In the genomic region with DNA sequence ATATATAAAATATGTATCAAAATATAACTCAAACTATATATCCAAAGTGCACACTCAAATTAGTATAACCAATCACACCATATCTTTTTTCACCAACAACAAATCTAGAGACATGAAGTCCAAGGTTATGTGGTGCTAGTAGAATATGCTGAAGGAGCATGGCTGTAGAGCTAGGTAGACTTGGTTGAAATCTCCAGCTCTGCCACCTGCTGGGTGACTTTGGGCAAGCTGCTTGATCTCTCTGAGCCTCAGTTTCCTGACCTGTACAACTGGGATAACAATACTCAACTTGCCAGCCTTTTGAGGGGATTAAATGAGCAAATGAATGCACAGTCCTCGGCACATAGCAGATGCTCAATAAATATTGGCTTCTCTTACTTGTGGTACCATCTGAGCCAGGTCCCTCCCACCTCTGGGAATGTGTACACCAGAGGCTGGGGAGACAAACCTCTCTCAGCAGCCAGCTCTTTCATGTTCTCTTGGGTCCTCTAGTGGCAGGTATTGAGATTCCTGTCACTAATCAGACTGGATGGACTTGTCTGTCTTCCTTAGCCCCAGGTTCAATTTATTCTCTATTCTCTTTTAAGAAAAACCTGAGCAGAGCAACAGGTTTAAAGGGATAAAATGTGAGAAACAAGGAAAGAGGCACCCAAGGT, we compare ENCODE assay signal across 9 cellular contexts.
DNase-seq lines count a peak whose midpoint lies in the region; ATAC-seq, FAIRE-seq and TF ChIP-seq lines count a peak whose summit lies in the region.
"Had no signal": no experiment of that assay in that cellular context is flagged by ENCODE, and none has a peak within 500 bp of the region (broad histone marks: within the 10 kb centered on the region; RNA-seq: fewer than 3 reads in every experiment).

No MANE protein-coding gene starts in this region.

- no peak for FAIRE-seq in RCC 7860 (lab: Jason Lieb, UNC)

- RAD21 ChIA-PET in HCT116 (lab: Charles Lee; ENCODE audit: low non-redundant PET in 1 of 2, low total read pairs in 2 of 2, uncharacterized antibody in 2 of 2, unreplicated experiment in 2 of 2), result no interaction called here

- H4K20me1 ChIP-seq in HCT116 (ENCODE audit: insufficient read depth), result no peaks in the 10 kb centered on the region

- intact Hi-C loops in HCT116 (cut with micrococcal nuclease), result loop anchor here (1.0 kb wide), 1 partner anchor 420 kb away; no protein-coding TSS in a partner anchor

- H3K9me3 ChIP-seq in HCT116 (ENCODE audit: control insufficient read depth in 1 of 2, insufficient read depth in 1 of 2, low read depth in 1 of 2, low read length in 2 of 2) (no peaks in the 10 kb centered on the region), suprapubic skin (no peaks in the 10 kb centered on the region), T-helper 17 cell (ENCODE audit: control insufficient read depth, low read length, poor library complexity, severe bottlenecking) (no peaks in the 10 kb centered on the region)

- H3K27ac ChIP-seq in HCT116 (ENCODE audit: low read depth, low read length) (no peak overlapping the region), suprapubic skin (no peak overlapping the region)

- TF ChIP-seq POLR2A in HCT116 (IDR thresholded peaks at IDR 0.05; ENCODE audit: borderline replicate concordance, extremely low read depth, insufficient read depth, insufficient read length) (no peak), suprapubic skin (IDR thresholded peaks at IDR 0.05) (no peak)

- no peak overlapping the region for H3K4me3 ChIP-seq in HCT116 (replicated peaks in 1 of 2; ENCODE audit: low read depth in 1 of 2, low read length in 2 of 2)
- H3K4me3 ChIP-seq in skeletal muscle cell (ENCODE audit: low read depth, low read length), result no peak overlapping the region
- H3K4me3 ChIP-seq in suprapubic skin, result no peak overlapping the region

- WGBS in suprapubic skin, result 47% methylated on average over 1 of the region's 1 CpG

- no peaks in the 10 kb centered on the region for H3K36me3 Mint-ChIP-seq in T-helper 17 cell (ENCODE audit: low read depth)
- H3K36me3 Mint-ChIP-seq: naive B cell had no signal

- CTCF ChIA-PET in HCT116 (lab: Charles Lee), result interaction anchor here (0.6 to 1.7 kb wide), 7 partner anchors 14 to 421 kb away, joined by 3 to 9 read pairs (median 5); no protein-coding TSS in a partner anchor

- H3K4me1 ChIP-seq in HCT116 (ENCODE audit: control insufficient read depth in 1 of 2, insufficient read depth in 2 of 2, low read length in 2 of 2), result peaks cover 2 to 12% of the 10 kb centered on the region in 2 experiments; a peak in 3 of 4 replicates
- peaks cover 14% of the 10 kb centered on the region for H3K4me1 ChIP-seq in suprapubic skin

- no peak overlapping the region for H2AFZ ChIP-seq in HCT116 (ENCODE audit: low read depth, low read length, poor library complexity, severe bottlenecking)

- BruUV-seq in HCT116 (replicated peaks; lab: Mats Ljungman, UMichigan), result no TSS peak

- POLR2A ChIA-PET in HCT116 (lab: Charles Lee), result no interaction called here

- no peak overlapping the region for H3K4me2 ChIP-seq in HCT116 (ENCODE audit: low read length)

- H3K9ac ChIP-seq in HCT116 (ENCODE audit: low read length), result no peak overlapping the region

- TF ChIP-seq RAD21 in HCT116 (IDR thresholded peaks at IDR 0.05; ENCODE audit: low read depth), result peak; percentile 64

- DNase-seq in HCT116 (ENCODE audit: low read depth, low spot score), result peak; percentile 43
- peak; percentile 70 for DNase-seq in RCC 7860 (ENCODE audit: low spot score)
- peak; percentile 9 for DNase-seq in fibroblast of the conjunctiva (ENCODE audit: low read depth)
- peak; percentile 54 for DNase-seq in skeletal muscle cell (ENCODE audit: low read depth)
- DNase-seq in suprapubic skin (ENCODE audit: low spot score in 2 of 2), result no peak
- DNase-seq in GOT3 (lab: John Stamatoyannopoulos, UW), result no peak
- DNase-seq in NOMO-1 treated with dmso at 0.1 percent for 144 hours (lab: John Stamatoyannopoulos, UW; ENCODE audit: unreplicated experiment), result no peak
- no peak for DNase-seq in T-helper 17 cell
- DNase-seq: naive B cell had no signal

- no peak overlapping the region for H3K4me3 Mint-ChIP-seq in T-helper 17 cell
- H3K4me3 Mint-ChIP-seq: naive B cell had no signal

- H3K36me3 ChIP-seq in HCT116 (ENCODE audit: control insufficient read depth in 1 of 2, insufficient read depth in 2 of 2, low read length in 2 of 2) (no peaks in the 10 kb centered on the region), suprapubic skin (no peaks in the 10 kb centered on the region)

- H3K27me3 Mint-ChIP-seq in T-helper 17 cell, result no peaks in the 10 kb centered on the region
- H3K27me3 Mint-ChIP-seq: naive B cell had no signal

- no peaks in the 10 kb centered on the region for H3K79me2 ChIP-seq in HCT116 (ENCODE audit: insufficient read depth, low read length)

- no peaks in the 10 kb centered on the region for H3K4me1 Mint-ChIP-seq in T-helper 17 cell
- H3K4me1 Mint-ChIP-seq: naive B cell had no signal

- H3K9me2 ChIP-seq in HCT116 (ENCODE audit: insufficient read depth), result no peaks in the 10 kb centered on the region

- H3K27me3 ChIP-seq in HCT116 (ENCODE audit: insufficient read depth, low read length) (0 out of 2 replicates have a peak, but pooled peaks cover 2% of the 10 kb centered on the region), suprapubic skin (no peaks in the 10 kb centered on the region)

- TF ChIP-seq CTCF in HCT116 (IDR thresholded peaks at IDR 0.05 in 2 of 3, conservative IDR thresholded peaks at IDR 0.05 in 1 of 3; ENCODE audit: borderline replicate concordance in 1 of 3, insufficient read depth in 1 of 3, low read depth in 2 of 3, low read length in 2 of 3) (peak; percentile 47 to 62 (median 58); a peak in 5 of 6 replicates), suprapubic skin (IDR thresholded peaks at IDR 0.05) (peak in 1 of 2 donors; percentile 18)

- ATAC-seq in HCT116 (peak; percentile 89), T-helper 17 cell (no peak)

- no peak for TF ChIP-seq EP300 in suprapubic skin (IDR thresholded peaks at IDR 0.05)

- H3K27ac Mint-ChIP-seq in T-helper 17 cell, result no peak overlapping the region

TF ChIP-seq in HCT116, 20 proteins besides CTCF, POLR2A, EP300 and RAD21:
- TF ChIP-seq CBX3 (IDR thresholded peaks at IDR 0.05; ENCODE audit: low read depth) (no peak), EZH2 (IDR thresholded peaks at IDR 0.05) (no peak), ZNF274 (IDR thresholded peaks at IDR 0.05; ENCODE audit: low read depth, low read length) (no peak), EGR1 (IDR thresholded peaks at IDR 0.05; ENCODE audit: low read depth) (no peak), SIN3A (IDR thresholded peaks at IDR 0.05; ENCODE audit: low read depth) (no peak), TCF7L2 (IDR thresholded peaks at IDR 0.05; ENCODE audit: borderline replicate concordance, extremely low read depth, insufficient read depth, insufficient read length) (no peak), FOSL1 (IDR thresholded peaks at IDR 0.05; ENCODE audit: low read depth) (no peak), SRF (IDR thresholded peaks at IDR 0.05; ENCODE audit: low read depth) (no peak)
- TF ChIP-seq, protein P1, sequence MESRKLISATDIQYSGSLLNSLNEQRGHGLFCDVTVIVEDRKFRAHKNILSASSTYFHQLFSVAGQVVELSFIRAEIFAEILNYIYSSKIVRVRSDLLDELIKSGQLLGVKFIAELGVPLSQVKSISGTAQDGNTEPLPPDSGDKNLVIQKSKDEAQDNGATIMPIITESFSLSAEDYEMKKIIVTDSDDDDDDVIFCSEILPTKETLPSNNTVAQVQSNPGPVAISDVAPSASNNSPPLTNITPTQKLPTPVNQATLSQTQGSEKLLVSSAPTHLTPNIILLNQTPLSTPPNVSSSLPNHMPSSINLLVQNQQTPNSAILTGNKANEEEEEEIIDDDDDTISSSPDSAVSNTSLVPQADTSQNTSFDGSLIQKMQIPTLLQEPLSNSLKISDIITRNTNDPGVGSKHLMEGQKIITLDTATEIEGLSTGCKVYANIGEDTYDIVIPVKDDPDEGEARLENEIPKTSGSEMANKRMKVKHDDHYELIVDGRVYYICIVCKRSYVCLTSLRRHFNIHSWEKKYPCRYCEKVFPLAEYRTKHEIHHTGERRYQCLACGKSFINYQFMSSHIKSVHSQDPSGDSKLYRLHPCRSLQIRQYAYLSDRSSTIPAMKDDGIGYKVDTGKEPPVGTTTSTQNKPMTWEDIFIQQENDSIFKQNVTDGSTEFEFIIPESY (IDR thresholded peaks at IDR 0.05; ENCODE audit: extremely low read depth, insufficient replicate concordance, low read length), result no peak
- TF ChIP-seq, protein P2, sequence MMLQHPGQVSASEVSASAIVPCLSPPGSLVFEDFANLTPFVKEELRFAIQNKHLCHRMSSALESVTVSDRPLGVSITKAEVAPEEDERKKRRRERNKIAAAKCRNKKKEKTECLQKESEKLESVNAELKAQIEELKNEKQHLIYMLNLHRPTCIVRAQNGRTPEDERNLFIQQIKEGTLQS (IDR thresholded peaks at IDR 0.05), result no peak
- TF ChIP-seq, protein P3, sequence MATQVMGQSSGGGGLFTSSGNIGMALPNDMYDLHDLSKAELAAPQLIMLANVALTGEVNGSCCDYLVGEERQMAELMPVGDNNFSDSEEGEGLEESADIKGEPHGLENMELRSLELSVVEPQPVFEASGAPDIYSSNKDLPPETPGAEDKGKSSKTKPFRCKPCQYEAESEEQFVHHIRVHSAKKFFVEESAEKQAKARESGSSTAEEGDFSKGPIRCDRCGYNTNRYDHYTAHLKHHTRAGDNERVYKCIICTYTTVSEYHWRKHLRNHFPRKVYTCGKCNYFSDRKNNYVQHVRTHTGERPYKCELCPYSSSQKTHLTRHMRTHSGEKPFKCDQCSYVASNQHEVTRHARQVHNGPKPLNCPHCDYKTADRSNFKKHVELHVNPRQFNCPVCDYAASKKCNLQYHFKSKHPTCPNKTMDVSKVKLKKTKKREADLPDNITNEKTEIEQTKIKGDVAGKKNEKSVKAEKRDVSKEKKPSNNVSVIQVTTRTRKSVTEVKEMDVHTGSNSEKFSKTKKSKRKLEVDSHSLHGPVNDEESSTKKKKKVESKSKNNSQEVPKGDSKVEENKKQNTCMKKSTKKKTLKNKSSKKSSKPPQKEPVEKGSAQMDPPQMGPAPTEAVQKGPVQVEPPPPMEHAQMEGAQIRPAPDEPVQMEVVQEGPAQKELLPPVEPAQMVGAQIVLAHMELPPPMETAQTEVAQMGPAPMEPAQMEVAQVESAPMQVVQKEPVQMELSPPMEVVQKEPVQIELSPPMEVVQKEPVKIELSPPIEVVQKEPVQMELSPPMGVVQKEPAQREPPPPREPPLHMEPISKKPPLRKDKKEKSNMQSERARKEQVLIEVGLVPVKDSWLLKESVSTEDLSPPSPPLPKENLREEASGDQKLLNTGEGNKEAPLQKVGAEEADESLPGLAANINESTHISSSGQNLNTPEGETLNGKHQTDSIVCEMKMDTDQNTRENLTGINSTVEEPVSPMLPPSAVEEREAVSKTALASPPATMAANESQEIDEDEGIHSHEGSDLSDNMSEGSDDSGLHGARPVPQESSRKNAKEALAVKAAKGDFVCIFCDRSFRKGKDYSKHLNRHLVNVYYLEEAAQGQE (IDR thresholded peaks at IDR 0.05; ENCODE audit: low read depth), result no peak
- TF ChIP-seq, protein P4, sequence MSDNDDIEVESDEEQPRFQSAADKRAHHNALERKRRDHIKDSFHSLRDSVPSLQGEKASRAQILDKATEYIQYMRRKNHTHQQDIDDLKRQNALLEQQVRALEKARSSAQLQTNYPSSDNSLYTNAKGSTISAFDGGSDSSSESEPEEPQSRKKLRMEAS (IDR thresholded peaks at IDR 0.05), result no peak

Comparison
In these comparisons a context has a peak if more than half of its experiments do, and no peak if none do; other contexts are left out.
1. DNase-seq: peak in HCT116 (single experiment), RCC 7860 (single experiment), fibroblast of the conjunctiva (single experiment) and skeletal muscle cell (single experiment); none in suprapubic skin (0 of 2), GOT3 (single experiment), NOMO-1 treated with dmso at 0.1 percent for 144 hours (single experiment) and T-helper 17 cell (0 of 3).